ENCODE assay signal across 15 cellular contexts in the genomic region with DNA sequence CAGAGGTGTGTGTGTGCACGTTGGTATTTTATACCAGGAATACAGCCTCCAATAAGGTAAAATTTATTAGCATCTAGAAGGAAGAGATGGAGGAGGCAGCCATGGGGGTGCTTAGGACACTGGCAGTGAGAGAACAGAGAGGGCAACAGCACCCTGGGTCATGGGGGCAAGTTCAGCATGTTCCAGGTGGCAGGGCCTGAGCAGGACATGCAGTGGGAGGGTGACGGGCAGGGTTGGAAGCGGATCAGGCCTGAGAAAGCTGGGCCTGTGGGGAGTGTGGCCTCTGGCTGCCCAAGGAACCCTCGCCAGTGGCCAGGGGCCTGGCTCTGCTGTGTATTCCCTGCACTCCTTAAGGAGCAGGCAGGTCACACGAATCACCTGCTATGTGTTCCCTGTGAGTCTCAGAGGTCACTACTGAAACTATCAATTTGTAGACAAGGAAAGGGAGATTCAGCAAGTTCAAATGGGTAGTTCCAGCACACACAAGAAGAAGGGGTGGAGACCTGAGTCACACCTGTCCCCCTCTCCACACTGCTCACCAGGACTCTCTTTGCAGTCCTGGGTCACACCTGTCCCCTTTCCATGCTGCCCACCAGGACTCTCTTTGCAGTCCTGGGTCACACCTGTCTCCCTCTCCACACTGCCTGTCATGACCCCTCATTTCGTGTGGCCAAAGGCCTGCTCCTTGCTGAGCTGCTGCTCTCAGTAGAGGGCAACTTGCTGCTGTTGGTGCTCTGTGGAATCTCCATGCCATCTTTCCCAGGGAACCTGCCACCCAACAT.
"Had no signal": no experiment of that assay in that cellular context is flagged by ENCODE, and none has a peak within 500 bp of the region (broad histone marks: within the 10 kb centered on the region; RNA-seq: fewer than 3 reads in every experiment).

No MANE protein-coding gene starts in this region.

- H3K4me1 Mint-ChIP-seq: natural killer cell; stimulated activated naive CD8-positive, alpha-beta T cell treated with anti-CD3 and anti-CD28 coated beads, Interleukin-15, amount 100 ng/mL, for 72 hours had no signal

- H3K27ac Mint-ChIP-seq: activated CD8-positive, alpha-beta T cell treated with anti-CD3 and anti-CD28 coated beads for 36 hours; activated T-cell treated with anti-CD3 and anti-CD28 coated beads, Interleukin-2, amount 50 U/mL, for 24 hours; natural killer cell had no signal

- DNase-seq: activated CD4-positive, CD25-positive, alpha-beta regulatory T cell treated with anti-CD3 and anti-CD28 coated beads, Interleukin-2, amount 50 U/mL, for 72 hours; activated CD8-positive, alpha-beta T cell treated with anti-CD3 and anti-CD28 coated beads for 36 hours; activated gamma-delta T cell treated with Interleukin-2 at 50 U/mL for 16 hours; aorta; effector CD8-positive, alpha-beta T cell; heart left ventricle; mucosa of descending colon; natural killer cell; stimulated activated CD4-positive, alpha-beta T cell treated with anti-CD3 and anti-CD28 coated beads, Interleukin-4, amount 100 ng/mL, for 24 hours; stimulated activated naive CD8-positive, alpha-beta T cell treated with anti-CD3 and anti-CD28 coated beads, Interleukin-15, amount 100 ng/mL, for 72 hours had no signal

- H3K4me1 ChIP-seq: heart left ventricle, SJSA1 had no signal

- H3K27ac ChIP-seq: heart left ventricle, SJSA1, thoracic aorta had no signal

- H3K4me3 ChIP-seq: heart left ventricle, mucosa of descending colon, SJSA1, thoracic aorta had no signal

- H3K4me3 Mint-ChIP-seq: activated CD8-positive, alpha-beta T cell treated with anti-CD3 and anti-CD28 coated beads for 36 hours; activated T-cell treated with anti-CD3 and anti-CD28 coated beads, Interleukin-2, amount 50 U/mL, for 24 hours; natural killer cell; stimulated activated naive CD8-positive, alpha-beta T cell treated with anti-CD3 and anti-CD28 coated beads, Interleukin-15, amount 100 ng/mL, for 72 hours had no signal

- H3K36me3 Mint-ChIP-seq: natural killer cell had no signal

- FAIRE-seq: frontal cortex, keratinocyte had no signal

- H3K9me3 Mint-ChIP-seq: activated CD8-positive, alpha-beta T cell treated with anti-CD3 and anti-CD28 coated beads for 36 hours; activated T-cell treated with anti-CD3 and anti-CD28 coated beads, Interleukin-2, amount 50 U/mL, for 24 hours; natural killer cell; stimulated activated naive CD8-positive, alpha-beta T cell treated with anti-CD3 and anti-CD28 coated beads, Interleukin-15, amount 100 ng/mL, for 72 hours had no signal

- H3K27me3 ChIP-seq: heart left ventricle had no signal

- H3K36me3 ChIP-seq: heart left ventricle, SJSA1, thoracic aorta had no signal

- H3K9me3 ChIP-seq: heart left ventricle, mucosa of descending colon, SJSA1 had no signal

- H3K27me3 Mint-ChIP-seq: activated CD8-positive, alpha-beta T cell treated with anti-CD3 and anti-CD28 coated beads for 36 hours; activated T-cell treated with anti-CD3 and anti-CD28 coated beads, Interleukin-2, amount 50 U/mL, for 24 hours; stimulated activated naive CD8-positive, alpha-beta T cell treated with anti-CD3 and anti-CD28 coated beads, Interleukin-15, amount 100 ng/mL, for 72 hours had no signal
